ENCODE assay signal across 12 cellular contexts in the genomic region with DNA sequence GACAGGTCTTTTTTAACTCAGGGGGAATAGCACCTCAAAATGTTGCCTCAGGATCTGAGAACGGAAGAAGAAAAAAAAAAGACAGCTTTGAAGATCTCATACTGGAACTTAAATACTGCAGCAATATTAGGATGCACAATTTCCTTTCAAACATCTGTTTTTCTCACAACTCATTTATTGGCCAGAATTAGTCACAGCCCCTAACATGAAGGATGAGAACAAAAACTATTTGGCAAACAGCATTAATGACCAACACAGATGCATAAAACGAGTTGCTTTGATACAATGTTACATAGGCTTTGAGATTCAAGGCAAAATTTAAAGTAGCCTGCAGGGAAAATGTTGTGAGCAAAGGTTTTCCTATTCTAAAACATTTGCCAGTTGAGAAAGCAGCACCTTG. TPM values are rescaled to one million over a fixed set of nuclear protein-coding genes. Genes with fewer than 3 reads are reported as not detected.
DNase-seq lines count a peak whose midpoint lies in the region; FAIRE-seq lines count a peak whose summit lies in the region.
"Had no signal": no experiment of that assay in that cellular context is flagged by ENCODE, and none has a peak within 500 bp of the region (broad histone marks: within the 10 kb centered on the region; RNA-seq: fewer than 3 reads in every experiment).

No MANE protein-coding gene starts in this region.

- no peak for FAIRE-seq in GM19239 (lab: Jason Lieb, UNC)

- DNase-seq in AG20443 (ENCODE audit: low spot score) (peak; percentile 60), LHCN-M2 (ENCODE audit: low read depth) (peak; percentile 80), dermis microvascular lymphatic vessel endothelial cell (ENCODE audit: low read depth in 2 of 2) (peak; percentile 15 to 51), lung microvascular endothelial cell (ENCODE audit: low read depth in 2 of 2) (peak; percentile 24 to 66), foreskin melanocyte (no peak), kidney tubule cell (ENCODE audit: low spot score) (no peak), ureter (ENCODE audit: low spot score) (no peak), GM19239 (ENCODE audit: insufficient read length, low spot score) (no peak)
- DNase-seq: anterior cingulate cortex; ovary; Peyer's patch; stimulated activated CD4-positive, alpha-beta T cell treated with anti-CD3 and anti-CD28 coated beads, Interleukin-1b, Interleukin-23, amount 100 ng/mL, for 48 hours had no signal

RNA-seq across cellular contexts. Expression of a gene that starts 36.5 kb away (rescaled TPM):
- 139 and 149 TPM in 2 replicates for total RNA-seq in LHCN-M2 (2014; rRNA removed)
- polyA plus RNA-seq in LHCN-M2 (2012): 10.6 TPM
- total RNA-seq in dermis microvascular lymphatic vessel endothelial cell: 103 and 145 TPM in 2 replicates
- total RNA-seq in lung microvascular endothelial cell: 86.5 and 133 TPM in 2 replicates
- 88.2 TPM for total RNA-seq in ureter

Comparison
In these comparisons a context has a peak if more than half of its experiments do, and no peak if none do; other contexts are left out.
1. DNase-seq: peak in AG20443 (single experiment), LHCN-M2 (single experiment), dermis microvascular lymphatic vessel endothelial cell (2 of 2) and lung microvascular endothelial cell (2 of 2); none in foreskin melanocyte (single experiment), kidney tubule cell (single experiment), ureter (single experiment) and GM19239 (single experiment).